8 cellular contexts compared by ENCODE assay signal in genomic region chr5:10441083-10441991, GRCh38. TPM values are rescaled to one million over a fixed set of nuclear protein-coding genes. Genes with fewer than 3 reads are reported as not detected.
DNase-seq lines count a peak whose midpoint lies in the region; ATAC-seq and TF ChIP-seq lines count a peak whose summit lies in the region.

Gene ROPN1L, plus strand, starts transcription at chr5:10441879. Its CDS starts 289 bp downstream, at chr5:10442168.

- TF ChIP-seq POLR2A in GM10847 (IDR thresholded peaks at IDR 0.05; ENCODE audit: extremely low read depth, insufficient read length), result peak; percentile 39

- H3K27me3 ChIP-seq in SU-DHL-6 (ENCODE audit: low read length) (no peaks in the 10 kb centered on the region), cardiac muscle cell (peaks cover 6% of the 10 kb centered on the region), parathyroid adenoma (ENCODE audit: control insufficient read depth, insufficient read depth, low read length) (no peaks in the 10 kb centered on the region), tibial artery (no peaks in the 10 kb centered on the region)

- H3F3A ChIP-seq in SU-DHL-6 (ENCODE audit: insufficient read depth), result peaks cover 15% of the 10 kb centered on the region

- H3K79me2 ChIP-seq in SU-DHL-6 (ENCODE audit: insufficient read depth, low read length) (no peaks in the 10 kb centered on the region), parathyroid adenoma (no peaks in the 10 kb centered on the region)

- intact Hi-C loops in tibial artery (cut with DNase I; ENCODE audit: low total_unique reads), result no loop called here

- H4K20me1 ChIP-seq in SU-DHL-6 (ENCODE audit: low read depth, low read length), result peaks cover 4% of the 10 kb centered on the region; the same call in 1 of the 2 replicates

- peak within 1 kb of the TSS; percentile 46 for H3K9ac ChIP-seq in SU-DHL-6 (ENCODE audit: low read length)
- H3K9ac ChIP-seq in parathyroid adenoma, result no peak within 1 kb of the TSS

- peak; percentile 99 for ATAC-seq in HG02610 (IDR thresholded peaks at IDR 0.05; ENCODE audit: unreplicated experiment)

- H3K9me3 ChIP-seq in SU-DHL-6 (ENCODE audit: insufficient read depth, low read length) (no peaks in the 10 kb centered on the region), cardiac muscle cell (ENCODE audit: low read depth) (no peaks in the 10 kb centered on the region), parathyroid adenoma (ENCODE audit: control insufficient read depth, low read length) (no peaks in the 10 kb centered on the region), tibial artery (no peaks in the 10 kb centered on the region)

- H3K9me2 ChIP-seq in SU-DHL-6 (replicated peaks; ENCODE audit: insufficient read depth, low read length), result no peaks in the 10 kb centered on the region

- peak within 1 kb of the TSS; percentile 57 for H3K4me3 ChIP-seq in SU-DHL-6 (ENCODE audit: insufficient read depth, low read length, poor library complexity, severe bottlenecking)
- peak within 1 kb of the TSS; percentile 47 for H3K4me3 ChIP-seq in cardiac muscle cell
- peak within 1 kb of the TSS; percentile 58 for H3K4me3 ChIP-seq in parathyroid adenoma (ENCODE audit: low read depth, low read length)
- peak within 1 kb of the TSS; percentile 60 to 61 for H3K4me3 ChIP-seq in tibial artery

- H3K4me1 ChIP-seq in cardiac muscle cell (ENCODE audit: low read depth), result peaks cover 7% of the 10 kb centered on the region
- H3K4me1 ChIP-seq in parathyroid adenoma, result no peaks in the 10 kb centered on the region
- H3K4me1 ChIP-seq in tibial artery, result peaks cover 0 to 17% (median 8%) of the 10 kb centered on the region in 4 donors

- H3K4me2 ChIP-seq in SU-DHL-6 (ENCODE audit: low read depth, low read length, poor library complexity, severe bottlenecking) (peak within 1 kb of the TSS; percentile 72), parathyroid adenoma (ENCODE audit: low read length) (peak within 1 kb of the TSS; percentile 98)

- H2AFZ ChIP-seq in SU-DHL-6 (ENCODE audit: low read depth, low read length, severe bottlenecking), result peak within 1 kb of the TSS; percentile 52
- H2AFZ ChIP-seq in parathyroid adenoma, result peak within 1 kb of the TSS; percentile 43

- H3K27ac ChIP-seq in SU-DHL-6 (ENCODE audit: low read depth, low read length) (no peak within 1 kb of the TSS), cardiac muscle cell (peak within 1 kb of the TSS; percentile 7), parathyroid adenoma (no peak within 1 kb of the TSS), tibial artery (peak within 1 kb of the TSS; percentile 75)

- TF ChIP-seq CTCF in SU-DHL-6 (IDR thresholded peaks at IDR 0.05; ENCODE audit: insufficient read depth, low read length, poor library complexity, severe bottlenecking), result no peak
- no peak for TF ChIP-seq CTCF in cardiac muscle cell (IDR thresholded peaks at IDR 0.05; ENCODE audit: low read depth, low read length)
- no peak for TF ChIP-seq CTCF in parathyroid adenoma (IDR thresholded peaks at IDR 0.05)
- TF ChIP-seq CTCF in tibial artery (IDR thresholded peaks at IDR 0.05), result no peak

- peak; percentile 78 for DNase-seq in NCI-H1048 (lab: John Stamatoyannopoulos, UW)
- DNase-seq in activated naive CD8-positive, alpha-beta T cell treated with anti-CD3 and anti-CD28 coated beads, Interleukin-2, amount 50 U/mL, for 16 hours (ENCODE audit: low read depth, low spot score), result peak; percentile 47
- peak; percentile 90 to 91 for DNase-seq in cardiac muscle cell (ENCODE audit: low read depth in 1 of 2, low spot score in 1 of 2)
- DNase-seq in tibial artery, result peak; percentile 83 to 89

- H3K36me3 ChIP-seq in SU-DHL-6 (ENCODE audit: low read length) (peaks cover 3% of the 10 kb centered on the region; the same call in 1 of the 2 replicates), cardiac muscle cell (no peaks in the 10 kb centered on the region), parathyroid adenoma (ENCODE audit: control insufficient read depth, insufficient read depth, low read length) (no peaks in the 10 kb centered on the region), tibial artery (no peaks in the 10 kb centered on the region)

RNA-seq across cellular contexts. Expression of gene ROPN1L, which starts in this region (rescaled TPM):
- total RNA-seq in cardiac muscle cell, result 1.3 and 1.4 TPM in 2 replicates
- polyA plus RNA-seq in cardiac muscle cell, result 1.3 TPM in 1 of 2 replicates, not detected in the other

Comparison
In these comparisons a context has a peak if more than half of its experiments do, and no peak if none do; other contexts are left out.
1. H3K27ac ChIP-seq: peak in cardiac muscle cell (single experiment) and tibial artery (2 of 2); none in SU-DHL-6 (single experiment) and parathyroid adenoma (single experiment).
2. Peak in every context shown above with its lines, with median percentiles within 50 percentile points of each other: DNase-seq and H3K4me3 ChIP-seq.